In genomic region chr1:33036051-33036525, GRCh38 we compare ENCODE assay signal across 8 cellular contexts. TPM values are rescaled to one million over a fixed set of nuclear protein-coding genes. Genes with fewer than 3 reads are reported as not detected.
A peak's percentile ranks its signal among the peaks of the same experiment; 100 is the strongest.
DNase-seq lines count a peak whose midpoint lies in the region; ATAC-seq and TF ChIP-seq lines count a peak whose summit lies in the region.

No MANE protein-coding gene starts in this region.

- no peaks in the 10 kb centered on the region for H3K9me3 ChIP-seq in colonic mucosa

- no peaks in the 10 kb centered on the region for H3K9me3 Mint-ChIP-seq in memory B cell

- TF ChIP-seq CTCF in colonic mucosa (IDR thresholded peaks at IDR 0.05): no peak

- no peaks in the 10 kb centered on the region for H3K27me3 Mint-ChIP-seq in memory B cell

- intact Hi-C loops in colonic mucosa (cut with DNase I): no loop called here

- H3K27ac ChIP-seq in colonic mucosa (peak overlapping the region; percentile 74), urinary bladder (ENCODE audit: low read depth) (no peak overlapping the region)

- H3K4me1 Mint-ChIP-seq in memory B cell: peaks cover 36% of the 10 kb centered on the region

- ATAC-seq in memory B cell (ENCODE audit: low read depth): no peak
- no peak for ATAC-seq in GM19328 (IDR thresholded peaks at IDR 0.05; ENCODE audit: unreplicated experiment)

- DNase-seq in activated CD4-positive, alpha-beta T cell treated with anti-CD3 and anti-CD28 coated beads for 48 hours: peak; percentile 27
- no peak for DNase-seq in activated CD4-positive, alpha-beta T cell treated with anti-CD3 and anti-CD28 coated beads, Interleukin-2, amount 50 U/mL, for 1 hour
- peak; percentile 42 for DNase-seq in OCI-M1 (lab: John Stamatoyannopoulos, UW)
- no peak for DNase-seq in colonic mucosa
- DNase-seq in memory B cell (ENCODE audit: low spot score in 2 of 2): no peak
- no peak for DNase-seq in NK-92 (lab: John Stamatoyannopoulos, UW; ENCODE audit: unreplicated experiment)

- peak overlapping the region; percentile 75 for H3K27ac Mint-ChIP-seq in memory B cell

- H3K36me3 ChIP-seq in colonic mucosa (no peaks in the 10 kb centered on the region), urinary bladder (ENCODE audit: insufficient read depth) (no peaks in the 10 kb centered on the region)

- peak overlapping the region; percentile 88 for H3K4me3 ChIP-seq in colonic mucosa
- H3K4me3 ChIP-seq in urinary bladder (ENCODE audit: low read depth, low read length): peak overlapping the region; percentile 67

- H3K36me3 Mint-ChIP-seq in memory B cell: peaks cover 12% of the 10 kb centered on the region

- H3K4me3 Mint-ChIP-seq in memory B cell: peak overlapping the region; percentile 98

- H3K9ac ChIP-seq in colonic mucosa (ENCODE audit: low read depth in 2 of 2, low read length in 2 of 2): peak overlapping the region; percentile 82 to 92

- H3K4me1 ChIP-seq in colonic mucosa: no peaks in the 10 kb centered on the region
- H3K4me1 ChIP-seq in urinary bladder (ENCODE audit: insufficient read depth): peaks cover 2% of the 10 kb centered on the region

- 6% methylated on average over 5 of the region's 5 CpGs for WGBS in urinary bladder

- H3K27me3 ChIP-seq in colonic mucosa: no peaks in the 10 kb centered on the region

RNA-seq across cellular contexts. Expression of gene AK2, which starts 0.6 kb away (rescaled TPM):
- total RNA-seq in colonic mucosa (100 to 1,000 TPM; 206 to 243 TPM), urinary bladder (79.1 TPM)
- polyA plus RNA-seq in urinary bladder: 83.1 TPM

RNA-seq across cellular contexts. Expression of gene AZIN2, which starts 44.9 kb away (rescaled TPM):
- total RNA-seq in colonic mucosa (10 to 100 TPM; 10.2 to 21.4 TPM), urinary bladder (9.6 TPM)
- polyA plus RNA-seq in urinary bladder: 3.1 TPM

Comparison
In these comparisons a context has a peak if more than half of its experiments do, and no peak if none do; other contexts are left out.
1. DNase-seq: peak in activated CD4-positive, alpha-beta T cell treated with anti-CD3 and anti-CD28 coated beads for 48 hours (single experiment) and OCI-M1 (single experiment); none in activated CD4-positive, alpha-beta T cell treated with anti-CD3 and anti-CD28 coated beads, Interleukin-2, amount 50 U/mL, for 1 hour (single experiment), colonic mucosa (single experiment), memory B cell (0 of 2) and NK-92 (single experiment).